1 cellular context compared by ENCODE assay signal in the genomic region with DNA sequence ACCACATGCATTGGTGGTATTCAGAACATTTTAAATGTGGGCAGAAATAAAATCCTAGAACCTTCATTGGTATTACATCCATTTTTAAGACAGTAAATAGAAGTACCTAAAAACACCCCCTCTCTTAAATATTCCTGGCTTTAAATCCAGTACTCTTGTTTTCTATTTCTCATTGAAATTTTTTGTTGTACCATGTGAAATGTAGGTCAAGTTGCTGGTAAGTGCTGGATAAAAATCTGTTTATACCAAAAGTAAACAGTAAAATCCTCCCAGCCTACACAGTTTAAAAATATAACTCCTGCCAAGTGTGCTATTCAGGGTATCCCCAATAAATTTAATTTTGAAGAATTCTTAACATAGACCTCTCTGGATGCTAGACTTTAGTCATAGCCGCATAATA.
TF ChIP-seq lines count a peak whose summit lies in the region.

No MANE protein-coding gene starts in this region.

TF ChIP-seq in IMR-90, 13 proteins besides CTCF, POLR2A, EP300 and RAD21 (continued from another document):
- TF ChIP-seq CEBPB (IDR thresholded peaks at IDR 0.05; ENCODE audit: low read depth, low read length) (no peak), CHD1 (IDR thresholded peaks at IDR 0.05; ENCODE audit: low read depth, low read length) (no peak), MAZ (IDR thresholded peaks at IDR 0.05; ENCODE audit: borderline replicate concordance, low read depth, low read length) (no peak), MXI1 (IDR thresholded peaks at IDR 0.05; ENCODE audit: borderline replicate concordance, low read depth, low read length) (no peak), RCOR1 (IDR thresholded peaks at IDR 0.05; ENCODE audit: insufficient replicate concordance, low read length) (no peak), BHLHE40 (IDR thresholded peaks at IDR 0.05; ENCODE audit: low read depth, low read length) (no peak), MAFK (IDR thresholded peaks at IDR 0.05; ENCODE audit: low read depth, low read length) (no peak), USF2 (IDR thresholded peaks at IDR 0.05; ENCODE audit: low read depth, low read length) (no peak), NFE2L2 (IDR thresholded peaks at IDR 0.05; ENCODE audit: low read depth, low read length) (no peak), RFX5 (IDR thresholded peaks at IDR 0.05; ENCODE audit: low read depth, low read length) (no peak)
- TF ChIP-seq, protein P1, sequence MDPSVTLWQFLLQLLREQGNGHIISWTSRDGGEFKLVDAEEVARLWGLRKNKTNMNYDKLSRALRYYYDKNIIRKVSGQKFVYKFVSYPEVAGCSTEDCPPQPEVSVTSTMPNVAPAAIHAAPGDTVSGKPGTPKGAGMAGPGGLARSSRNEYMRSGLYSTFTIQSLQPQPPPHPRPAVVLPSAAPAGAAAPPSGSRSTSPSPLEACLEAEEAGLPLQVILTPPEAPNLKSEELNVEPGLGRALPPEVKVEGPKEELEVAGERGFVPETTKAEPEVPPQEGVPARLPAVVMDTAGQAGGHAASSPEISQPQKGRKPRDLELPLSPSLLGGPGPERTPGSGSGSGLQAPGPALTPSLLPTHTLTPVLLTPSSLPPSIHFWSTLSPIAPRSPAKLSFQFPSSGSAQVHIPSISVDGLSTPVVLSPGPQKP (IDR thresholded peaks at IDR 0.05; ENCODE audit: borderline replicate concordance, low read depth, low read length): no peak
